In genomic region chr18:9986156-9986930, GRCh38 we compare ENCODE assay signal across 26 cellular contexts.
"Had no signal": no experiment of that assay in that cellular context is flagged by ENCODE, and none has a peak within 500 bp of the region (broad histone marks: within the 10 kb centered on the region; RNA-seq: fewer than 3 reads in every experiment).

No MANE protein-coding gene starts in this region.

- FAIRE-seq: urothelium cell line had no signal

- H3K4me3 ChIP-seq: dorsolateral prefrontal cortex, esophagus squamous epithelium, left ventricle myocardium inferior, lower lobe of right lung, ovary, right atrium auricular region, sigmoid colon, skin epidermis, stomach, thoracic aorta, transverse colon had no signal

- ATAC-seq: foreskin keratinocyte; lower lobe of right lung; stimulated activated naive B cell treated with anti-CD40 and anti-IgM and Interleukin-4, amounts not matched to agents 10 μg/mL and 1 μg/mL and 100 μg/mL, for 72 hours had no signal

- H3K9me3 ChIP-seq: esophagus squamous epithelium, left ventricle myocardium inferior, lower lobe of right lung, ovary, right atrium auricular region, sigmoid colon, stomach, thoracic aorta, transverse colon had no signal

- H3K36me3 ChIP-seq: esophagus squamous epithelium, left ventricle myocardium inferior, lower lobe of right lung, ovary, right atrium auricular region, sigmoid colon, stomach, thoracic aorta, transverse colon had no signal

- DNase-seq: cortex of kidney; dorsolateral prefrontal cortex; effector memory CD4-positive, alpha-beta T cell; esophagus squamous epithelium; foreskin keratinocyte; immature natural killer cell; kidney; left cardiac atrium; left ventricle myocardium inferior; lower lobe of right lung; mesenchymal stem cell; naive B cell; nucleus accumbens; ovary; sigmoid colon; stimulated activated CD4-positive, alpha-beta T cell treated with anti-CD3 and anti-CD28 coated beads, Interleukin-2, amount 100 ng/mL, for 24 hours; stimulated activated CD4-positive, alpha-beta T cell treated with anti-CD3 and anti-CD28 coated beads, Interleukin-4, amount 100 ng/mL, for 4 hours; stimulated activated naive B cell treated with anti-CD40 and anti-IgM and Interleukin-4, amounts not matched to agents 10 μg/mL and 1 μg/mL and 100 μg/mL, for 72 hours; stomach; substantia nigra; transverse colon had no signal

- H3K27ac ChIP-seq: epithelial cell of prostate, esophagus squamous epithelium, foreskin keratinocyte, lower lobe of right lung, sigmoid colon, skin epidermis, thoracic aorta, transverse colon had no signal

- H3K27me3 ChIP-seq: dorsolateral prefrontal cortex, foreskin keratinocyte, ovary, right atrium auricular region, sigmoid colon, stomach, transverse colon had no signal

- H3K4me1 ChIP-seq: foreskin keratinocyte, transverse colon had no signal
